Comparison of ENCODE assay signal across 8 cellular contexts in the genomic region with DNA sequence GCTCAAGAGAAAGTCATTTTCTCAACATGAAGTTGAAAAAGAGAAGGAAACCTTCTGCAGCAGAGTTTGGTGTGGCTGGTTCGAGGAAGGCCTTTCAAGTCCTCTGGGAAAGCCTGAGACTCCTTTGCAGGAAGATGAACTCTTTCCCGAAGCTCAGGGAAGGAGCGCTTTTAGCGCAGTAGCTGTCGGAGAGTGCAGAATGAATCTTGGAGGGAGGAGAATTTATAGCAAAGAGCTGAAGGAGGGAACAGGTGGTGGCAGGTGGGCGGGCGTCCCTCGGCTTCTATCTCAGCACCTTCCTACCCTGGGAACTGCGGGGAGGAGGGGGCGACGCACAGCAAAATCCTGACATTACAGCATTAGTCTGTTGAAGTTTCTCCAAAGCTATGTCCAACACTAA. TPM values are rescaled to one million over a fixed set of nuclear protein-coding genes. Genes with fewer than 3 reads are reported as not detected.
DNase-seq lines count a peak whose midpoint lies in the region; ATAC-seq and TF ChIP-seq lines count a peak whose summit lies in the region.

A gene (minus strand): TSS at position 198 of the 400 bp plus-strand sequence. CDS start 436 bp downstream, outside the sequence.

- peak within 1 kb of the TSS; percentile 53; the same call in 1 of the 2 replicates for H2AFZ ChIP-seq in OCI-LY1 (ENCODE audit: low read length)

- H3K36me3 Mint-ChIP-seq in CD8-positive, alpha-beta memory T cell: no peaks in the 10 kb centered on the region

- H3K79me2 ChIP-seq in OCI-LY1 (ENCODE audit: insufficient read depth, low read length): no peaks in the 10 kb centered on the region

- peaks cover 30 to 56% of the 10 kb centered on the region in 2 donors for H3K27me3 Mint-ChIP-seq in CD8-positive, alpha-beta memory T cell

- H3K4me2 ChIP-seq in OCI-LY1 (ENCODE audit: low read length): peak within 1 kb of the TSS; percentile 98

- peak within 1 kb of the TSS in 1 of 8 donors; percentile 7 for H3K27ac Mint-ChIP-seq in CD8-positive, alpha-beta memory T cell

- CTCF ChIA-PET in CD8-positive, alpha-beta memory T cell (lab: Charles Lee): no interaction called here

- TF ChIP-seq CTCF in OCI-LY1 (IDR thresholded peaks at IDR 0.05; ENCODE audit: low read length) (no peak), epithelial cell of proximal tubule (conservative IDR thresholded peaks at IDR 0.05; ENCODE audit: low read depth, low read length) (no peak), omental fat pad (IDR thresholded peaks at IDR 0.05) (no peak)

- peak; percentile 12 for ATAC-seq in omental fat pad (ENCODE audit: low FRiP score)

- H3K36me3 ChIP-seq in CD8-positive, alpha-beta memory T cell (ENCODE audit: insufficient read depth, low read length): no peaks in the 10 kb centered on the region
- H3K36me3 ChIP-seq in OCI-LY1 (ENCODE audit: insufficient read depth, low read length): no peaks in the 10 kb centered on the region

- no peaks in the 10 kb centered on the region for H3K9me3 ChIP-seq in CD8-positive, alpha-beta memory T cell (ENCODE audit: low read length)
- H3K9me3 ChIP-seq in OCI-LY1 (ENCODE audit: low read length): no peaks in the 10 kb centered on the region

- H3K4me1 ChIP-seq in CD8-positive, alpha-beta memory T cell (ENCODE audit: insufficient read depth, low read length): no peaks in the 10 kb centered on the region
- H3K4me1 ChIP-seq in OCI-LY1 (ENCODE audit: insufficient read depth, low read length, severe bottlenecking): peaks cover 36% of the 10 kb centered on the region

- POLR2A ChIA-PET in CD8-positive, alpha-beta memory T cell (lab: Charles Lee): no interaction called here

- no peaks in the 10 kb centered on the region for H3F3A ChIP-seq in OCI-LY1 (ENCODE audit: insufficient read depth, low read length)

- DNase-seq in CD8-positive, alpha-beta memory T cell: no peak
- no peak for DNase-seq in epithelial cell of proximal tubule (ENCODE audit: low read depth)
- DNase-seq in omental fat pad (ENCODE audit: low spot score): no peak
- no peak for DNase-seq in DMS114 treated with DMSO at 0.1 percent for 48 hours (lab: John Stamatoyannopoulos, UW; ENCODE audit: unreplicated experiment)
- DNase-seq in NCI-H1436 treated with DMSO at 0.1 percent for 48 hours (lab: John Stamatoyannopoulos, UW): no peak
- DNase-seq in stimulated activated CD4-positive, alpha-beta T cell treated with anti-CD3 and anti-CD28 coated beads, Interleukin-2, amount 100 ng/mL, for 24 hours: no peak
- no peak for DNase-seq in T1000 (lab: John Stamatoyannopoulos, UW)

- no peaks in the 10 kb centered on the region for H4K20me1 ChIP-seq in OCI-LY1 (ENCODE audit: insufficient read depth, low read length)

- H3K4me3 Mint-ChIP-seq in CD8-positive, alpha-beta memory T cell: peak within 1 kb of the TSS; percentile 38 to 77 (median 70)

- no peaks in the 10 kb centered on the region for H3K9me2 ChIP-seq in OCI-LY1 (ENCODE audit: low read depth, low read length)

- peaks cover 5 to 13% (median 5%) of the 10 kb centered on the region in 3 donors for H3K4me1 Mint-ChIP-seq in CD8-positive, alpha-beta memory T cell

- H3K27ac ChIP-seq in CD8-positive, alpha-beta memory T cell (ENCODE audit: low read depth, low read length): no peak within 1 kb of the TSS
- H3K27ac ChIP-seq in OCI-LY1 (ENCODE audit: low read depth, low read length, poor library complexity, severe bottlenecking): peak within 1 kb of the TSS; percentile 24

- no peaks in the 10 kb centered on the region for H3K9me3 Mint-ChIP-seq in CD8-positive, alpha-beta memory T cell

- peak within 1 kb of the TSS; percentile 89 for H3K9ac ChIP-seq in OCI-LY1 (ENCODE audit: low read length)

- H3K4me3 ChIP-seq in CD8-positive, alpha-beta memory T cell (ENCODE audit: low read length): peak within 1 kb of the TSS; percentile 51
- H3K4me3 ChIP-seq in OCI-LY1 (ENCODE audit: low read depth, low read length, poor library complexity, severe bottlenecking): peak within 1 kb of the TSS; percentile 72
- H3K4me3 ChIP-seq in epithelial cell of proximal tubule (ENCODE audit: low read depth, low read length): peak within 1 kb of the TSS; percentile 66

- peaks cover 21% of the 10 kb centered on the region for H3K27me3 ChIP-seq in CD8-positive, alpha-beta memory T cell (ENCODE audit: insufficient read depth, low read length, poor library complexity, severe bottlenecking)
- H3K27me3 ChIP-seq in OCI-LY1 (ENCODE audit: insufficient read depth, low read length): no peaks in the 10 kb centered on the region

RNA-seq across cellular contexts. Expression of the gene that starts here (rescaled TPM):
- not detected for total RNA-seq in CD8-positive, alpha-beta memory T cell
- not detected for polyA plus RNA-seq in CD8-positive, alpha-beta memory T cell
- 0.58 TPM in 1 of 2 replicates, not detected in the other for total RNA-seq in epithelial cell of proximal tubule
- total RNA-seq in omental fat pad: not detected

Comparison
In these comparisons a context has a peak if more than half of its experiments do, and no peak if none do; other contexts are left out.
1. Peak in ATAC-seq in omental fat pad; RNA of the gene not detected or under 1 TPM.